In genomic region chr15:35657679-35658201, GRCh38 we compare ENCODE assay signal across 14 cellular contexts.
A peak's percentile ranks its signal among the peaks of the same experiment; 100 is the strongest.
DNase-seq lines count a peak whose midpoint lies in the region; ATAC-seq and TF ChIP-seq lines count a peak whose summit lies in the region.
"Had no signal": no experiment of that assay in that cellular context is flagged by ENCODE, and none has a peak within 500 bp of the region (broad histone marks: within the 10 kb centered on the region; RNA-seq: fewer than 3 reads in every experiment).

No MANE protein-coding gene starts in this region.

- H3K4me3 Mint-ChIP-seq in stimulated activated effector memory CD8-positive, alpha-beta T cell treated with anti-CD3 and anti-CD28 coated beads, Interleukin-12 subunit alpha, Interleukin-12 subunit beta, amount 100 ng/mL, for 72 hours = no peak overlapping the region

- intact Hi-C loops in Right ventricle myocardium superior (cut with DNase I) = no loop called here
- intact Hi-C loops in Right ventricle myocardium inferior (cut with DNase I) = no loop called here
- intact Hi-C loops in left colon (cut with DNase I, micrococcal nuclease) = no loop called here

- no peak for TF ChIP-seq CTCF in RWPE2 (IDR thresholded peaks at IDR 0.05; ENCODE audit: poor library complexity, severe bottlenecking)
- no peak for TF ChIP-seq CTCF in fibroblast of pulmonary artery (IDR thresholded peaks at IDR 0.05; ENCODE audit: low read length, missing control alignments)

- no peak overlapping the region for H3K27ac Mint-ChIP-seq in stimulated activated effector memory CD8-positive, alpha-beta T cell treated with anti-CD3 and anti-CD28 coated beads, Interleukin-12 subunit alpha, Interleukin-12 subunit beta, amount 100 ng/mL, for 72 hours

- H3K27ac ChIP-seq in RWPE2 (ENCODE audit: poor library complexity, severe bottlenecking) = no peak overlapping the region
- H3K27ac ChIP-seq: C4-2B, colonic mucosa, heart left ventricle, lower lobe of right lung, parathyroid adenoma had no signal

- no peak overlapping the region for H3K4me3 ChIP-seq in RWPE2 (ENCODE audit: severe bottlenecking)
- no peak overlapping the region for H3K4me3 ChIP-seq in fibroblast of pulmonary artery (replicated peaks; ENCODE audit: low read depth, low read length)
- H3K4me3 ChIP-seq: colonic mucosa, heart left ventricle, K562, lower lobe of right lung had no signal

- no peaks in the 10 kb centered on the region for H3K27me3 ChIP-seq in RWPE2 (ENCODE audit: insufficient read depth, poor library complexity, severe bottlenecking)
- H3K27me3 ChIP-seq: colonic mucosa, heart left ventricle had no signal

- no peaks in the 10 kb centered on the region for H3K9me3 ChIP-seq in RWPE2 (ENCODE audit: severe bottlenecking)
- H3K9me3 ChIP-seq: colonic mucosa, heart left ventricle, lower lobe of right lung had no signal

- no peaks in the 10 kb centered on the region for H3K36me3 Mint-ChIP-seq in stimulated activated effector memory CD8-positive, alpha-beta T cell treated with anti-CD3 and anti-CD28 coated beads, Interleukin-12 subunit alpha, Interleukin-12 subunit beta, amount 100 ng/mL, for 72 hours

- no peaks in the 10 kb centered on the region for H3K4me1 ChIP-seq in RWPE2 (ENCODE audit: insufficient read depth, poor library complexity, severe bottlenecking)
- H3K4me1 ChIP-seq: colonic mucosa, heart left ventricle, lower lobe of right lung, parathyroid adenoma had no signal

- no peaks in the 10 kb centered on the region for H3K9me3 Mint-ChIP-seq in stimulated activated effector memory CD8-positive, alpha-beta T cell treated with anti-CD3 and anti-CD28 coated beads, Interleukin-12 subunit alpha, Interleukin-12 subunit beta, amount 100 ng/mL, for 72 hours

- DNase-seq in Right ventricle myocardium superior (no peak), Right ventricle myocardium inferior (ENCODE audit: missing footprints) (no peak), RWPE2 (ENCODE audit: low spot score) (no peak), fibroblast of pulmonary artery (ENCODE audit: low read depth) (peak; percentile 51), left colon (no peak), GF-D8 (lab: John Stamatoyannopoulos, UW) (no peak)
- no peak for DNase-seq in stimulated activated effector memory CD8-positive, alpha-beta T cell treated with anti-CD3 and anti-CD28 coated beads, Interleukin-12 subunit alpha, Interleukin-12 subunit beta, amount 100 ng/mL, for 72 hours (ENCODE audit: low spot score in 2 of 2)
- DNase-seq: colonic mucosa, heart left ventricle, lower lobe of right lung had no signal

- H3K4me1 Mint-ChIP-seq in stimulated activated effector memory CD8-positive, alpha-beta T cell treated with anti-CD3 and anti-CD28 coated beads, Interleukin-12 subunit alpha, Interleukin-12 subunit beta, amount 100 ng/mL, for 72 hours = no peaks in the 10 kb centered on the region

- no peaks in the 10 kb centered on the region for H3K36me3 ChIP-seq in RWPE2 (ENCODE audit: low read depth)
- H3K36me3 ChIP-seq: colonic mucosa, heart left ventricle, lower lobe of right lung had no signal

- ATAC-seq in Right ventricle myocardium superior (ENCODE audit: poor library complexity) = peak; percentile 36
- ATAC-seq in Right ventricle myocardium inferior = no peak
- ATAC-seq in RWPE2 (ENCODE audit: low read depth) = 0 out of 3 replicates have a peak, but pooled peaks have one; percentile 33
- ATAC-seq in stimulated activated effector memory CD8-positive, alpha-beta T cell treated with anti-CD3 and anti-CD28 coated beads, Interleukin-12 subunit alpha, Interleukin-12 subunit beta, amount 100 ng/mL, for 72 hours = peak; percentile 86
- no peak for ATAC-seq in HG03432 (IDR thresholded peaks at IDR 0.05; ENCODE audit: unreplicated experiment)
- no peak for ATAC-seq in left colon
- ATAC-seq: K562, lower lobe of right lung had no signal

Comparison
In these comparisons a context has a peak if more than half of its experiments do, and no peak if none do; other contexts are left out.
1. ATAC-seq: peak in Right ventricle myocardium superior (single experiment), RWPE2 (single experiment) and stimulated activated effector memory CD8-positive, alpha-beta T cell treated with anti-CD3 and anti-CD28 coated beads, Interleukin-12 subunit alpha, Interleukin-12 subunit beta, amount 100 ng/mL, for 72 hours (single experiment); none in Right ventricle myocardium inferior (single experiment), HG03432 (single experiment) and left colon (single experiment).